Comparison of ENCODE assay signal across 11 cellular contexts in genomic region chr3:10744098-10744465, GRCh38.
DNase-seq lines count a peak whose midpoint lies in the region; ATAC-seq and TF ChIP-seq lines count a peak whose summit lies in the region.
"Had no signal": no experiment of that assay in that cellular context is flagged by ENCODE, and none has a peak within 500 bp of the region (broad histone marks: within the 10 kb centered on the region; RNA-seq: fewer than 3 reads in every experiment).

No MANE protein-coding gene starts in this region.

- ATAC-seq in natural killer cell treated with Interleukin-12 subunit alpha and Interleukin-12 subunit beta and Interleukin-15 and Interleukin-18, amount 100 ng/mL, for 72 hours: peak; percentile 14 to 46
- ATAC-seq in natural killer cell (no peak), GM19463 (IDR thresholded peaks at IDR 0.05; ENCODE audit: unreplicated experiment) (no peak), mucosa of descending colon (no peak)
- peak; percentile 65 for ATAC-seq in activated naive CD8-positive, alpha-beta T cell treated with anti-CD3 and anti-CD28 coated beads, Interleukin-2, amount 50 U/mL, for 24 hours
- peak; percentile 45 for ATAC-seq in stimulated activated naive CD8-positive, alpha-beta T cell treated with anti-CD3 and anti-CD28 coated beads, Interleukin-15, Interleukin-2, amounts not matched to agents 100 U/mL and 50 U/mL, for 24 hours
- ATAC-seq: sciatic nerve had no signal

- no peak overlapping the region for H3K4me3 Mint-ChIP-seq in natural killer cell treated with Interleukin-12 subunit alpha and Interleukin-12 subunit beta and Interleukin-15 and Interleukin-18, amount 100 ng/mL, for 72 hours
- H3K4me3 Mint-ChIP-seq in natural killer cell: no peak overlapping the region
- H3K4me3 Mint-ChIP-seq in activated naive CD8-positive, alpha-beta T cell treated with anti-CD3 and anti-CD28 coated beads, Interleukin-2, amount 50 U/mL, for 24 hours: no peak overlapping the region

- no peak for TF ChIP-seq CTCF in natural killer cell (IDR thresholded peaks at IDR 0.05)
- TF ChIP-seq CTCF in mucosa of descending colon (IDR thresholded peaks at IDR 0.05): no peak

- no peaks in the 10 kb centered on the region for H3K36me3 ChIP-seq in mucosa of descending colon (ENCODE audit: low read depth)
- H3K36me3 ChIP-seq: thoracic aorta had no signal

- H3K4me3 ChIP-seq in mucosa of descending colon: no peak overlapping the region
- H3K4me3 ChIP-seq: thoracic aorta had no signal

- H3K27ac Mint-ChIP-seq in natural killer cell treated with Interleukin-12 subunit alpha and Interleukin-12 subunit beta and Interleukin-15 and Interleukin-18, amount 100 ng/mL, for 72 hours: no peak overlapping the region
- no peak overlapping the region for H3K27ac Mint-ChIP-seq in natural killer cell
- no peak overlapping the region for H3K27ac Mint-ChIP-seq in activated naive CD8-positive, alpha-beta T cell treated with anti-CD3 and anti-CD28 coated beads, Interleukin-2, amount 50 U/mL, for 24 hours

- H3K9me3 Mint-ChIP-seq in natural killer cell treated with Interleukin-12 subunit alpha and Interleukin-12 subunit beta and Interleukin-15 and Interleukin-18, amount 100 ng/mL, for 72 hours: no peaks in the 10 kb centered on the region
- H3K9me3 Mint-ChIP-seq in natural killer cell: no peaks in the 10 kb centered on the region
- no peaks in the 10 kb centered on the region for H3K9me3 Mint-ChIP-seq in activated naive CD8-positive, alpha-beta T cell treated with anti-CD3 and anti-CD28 coated beads, Interleukin-2, amount 50 U/mL, for 24 hours

- H3K36me3 Mint-ChIP-seq in natural killer cell treated with Interleukin-12 subunit alpha and Interleukin-12 subunit beta and Interleukin-15 and Interleukin-18, amount 100 ng/mL, for 72 hours: no peaks in the 10 kb centered on the region
- no peaks in the 10 kb centered on the region for H3K36me3 Mint-ChIP-seq in natural killer cell
- no peaks in the 10 kb centered on the region for H3K36me3 Mint-ChIP-seq in activated naive CD8-positive, alpha-beta T cell treated with anti-CD3 and anti-CD28 coated beads, Interleukin-2, amount 50 U/mL, for 24 hours (ENCODE audit: low read depth)

- H3K9me3 ChIP-seq in mucosa of descending colon: no peaks in the 10 kb centered on the region
- H3K9me3 ChIP-seq: thoracic aorta had no signal

- intact Hi-C loops in natural killer cell (cut with micrococcal nuclease): no loop called here
- intact Hi-C loops in mucosa of descending colon (cut with DNase I, micrococcal nuclease): no loop called here

- no peaks in the 10 kb centered on the region for H3K4me1 ChIP-seq in mucosa of descending colon (ENCODE audit: low read depth)

- no peak for DNase-seq in natural killer cell treated with Interleukin-12 subunit alpha and Interleukin-12 subunit beta and Interleukin-15 and Interleukin-18, amount 100 ng/mL, for 72 hours (ENCODE audit: low spot score)
- DNase-seq in natural killer cell (no peak), NCI-H69 (lab: John Stamatoyannopoulos, UW) (peak; percentile 6), NCI-H2196 (lab: John Stamatoyannopoulos, UW; ENCODE audit: unreplicated experiment) (no peak), mucosa of descending colon (no peak)
- DNase-seq in activated naive CD8-positive, alpha-beta T cell treated with anti-CD3 and anti-CD28 coated beads, Interleukin-2, amount 50 U/mL, for 24 hours: peak; percentile 8
- peak; percentile 16 for DNase-seq in stimulated activated naive CD8-positive, alpha-beta T cell treated with anti-CD3 and anti-CD28 coated beads, Interleukin-15, Interleukin-2, amounts not matched to agents 100 U/mL and 50 U/mL, for 24 hours
- DNase-seq: hippocampal formation had no signal

- H3K27me3 Mint-ChIP-seq in natural killer cell treated with Interleukin-12 subunit alpha and Interleukin-12 subunit beta and Interleukin-15 and Interleukin-18, amount 100 ng/mL, for 72 hours: peaks cover 13 to 26% of the 10 kb centered on the region in 2 donors
- peaks cover 25 to 30% of the 10 kb centered on the region in 2 donors for H3K27me3 Mint-ChIP-seq in natural killer cell (ENCODE audit: low read depth in 2 of 2)
- H3K27me3 Mint-ChIP-seq in activated naive CD8-positive, alpha-beta T cell treated with anti-CD3 and anti-CD28 coated beads, Interleukin-2, amount 50 U/mL, for 24 hours: peaks cover 19% of the 10 kb centered on the region

- peaks cover 2 to 4% of the 10 kb centered on the region in 2 donors for H3K4me1 Mint-ChIP-seq in natural killer cell treated with Interleukin-12 subunit alpha and Interleukin-12 subunit beta and Interleukin-15 and Interleukin-18, amount 100 ng/mL, for 72 hours (ENCODE audit: low read depth in 2 of 2)
- peaks cover 5% of the 10 kb centered on the region in 2 donors for H3K4me1 Mint-ChIP-seq in natural killer cell
- H3K4me1 Mint-ChIP-seq in activated naive CD8-positive, alpha-beta T cell treated with anti-CD3 and anti-CD28 coated beads, Interleukin-2, amount 50 U/mL, for 24 hours: peaks cover 1% of the 10 kb centered on the region

Comparison
In these comparisons a context has a peak if more than half of its experiments do, and no peak if none do; other contexts are left out.
1. ATAC-seq: peak in natural killer cell treated with Interleukin-12 subunit alpha and Interleukin-12 subunit beta and Interleukin-15 and Interleukin-18, amount 100 ng/mL, for 72 hours (2 of 2), activated naive CD8-positive, alpha-beta T cell treated with anti-CD3 and anti-CD28 coated beads, Interleukin-2, amount 50 U/mL, for 24 hours (single experiment) and stimulated activated naive CD8-positive, alpha-beta T cell treated with anti-CD3 and anti-CD28 coated beads, Interleukin-15, Interleukin-2, amounts not matched to agents 100 U/mL and 50 U/mL, for 24 hours (single experiment); none in natural killer cell (0 of 3), GM19463 (single experiment) and mucosa of descending colon (single experiment).
2. DNase-seq: peak in NCI-H69 (single experiment), activated naive CD8-positive, alpha-beta T cell treated with anti-CD3 and anti-CD28 coated beads, Interleukin-2, amount 50 U/mL, for 24 hours (single experiment) and stimulated activated naive CD8-positive, alpha-beta T cell treated with anti-CD3 and anti-CD28 coated beads, Interleukin-15, Interleukin-2, amounts not matched to agents 100 U/mL and 50 U/mL, for 24 hours (single experiment); none in natural killer cell treated with Interleukin-12 subunit alpha and Interleukin-12 subunit beta and Interleukin-15 and Interleukin-18, amount 100 ng/mL, for 72 hours (single experiment), natural killer cell (single experiment), NCI-H2196 (single experiment) and mucosa of descending colon (0 of 3).